ENCODE assay signal across 1 cellular context in the genomic region with DNA sequence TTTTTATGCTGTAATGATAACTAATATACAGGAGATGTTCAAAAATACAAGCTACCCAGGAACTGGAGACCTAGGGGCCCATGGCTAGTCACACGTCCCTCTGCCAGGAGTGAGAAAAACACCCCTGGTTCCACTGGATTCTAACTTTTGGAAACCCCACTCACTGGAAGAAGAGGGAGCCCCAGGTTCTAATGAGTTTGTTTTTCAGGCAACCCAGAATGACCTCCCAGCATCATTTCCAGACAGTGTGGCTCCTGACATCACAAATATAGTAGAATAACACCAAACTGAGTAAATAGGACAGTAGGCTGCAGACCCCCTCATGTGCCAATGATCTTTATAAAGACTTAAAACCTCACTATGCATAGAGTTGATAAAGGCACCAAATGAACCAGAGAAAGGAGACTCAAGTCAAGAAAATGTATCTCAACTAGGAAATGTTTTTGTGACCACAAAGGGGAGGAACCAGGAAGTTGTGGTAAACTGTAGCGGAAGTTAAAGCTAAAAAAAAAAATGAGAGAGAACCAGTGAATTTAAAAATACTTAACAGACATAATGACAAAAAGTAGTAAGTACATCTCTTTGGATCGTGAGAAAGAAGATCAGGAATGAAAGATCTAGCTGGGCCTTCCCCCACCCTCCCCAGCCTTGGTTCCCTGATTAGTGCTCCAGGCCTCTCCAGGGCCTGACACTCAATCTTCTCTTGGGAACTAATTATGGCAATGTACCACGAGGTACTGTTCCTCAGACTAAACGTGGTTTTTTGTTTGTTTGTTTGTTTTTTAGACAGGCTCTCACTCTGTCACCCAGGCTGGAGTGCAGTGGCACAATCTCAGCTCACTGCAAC.
TF ChIP-seq lines count a peak whose summit lies in the region.

No MANE protein-coding gene starts in this region.

TF ChIP-seq in GM12878, 131 proteins besides CTCF, POLR2A, EP300 and RAD21 (continued from another document):
- TF ChIP-seq NBN (IDR thresholded peaks at IDR 0.05) (no peak), NRF1 (conservative IDR thresholded peaks at IDR 0.05; ENCODE audit: low read depth, low read length) (no peak), MTA3 (IDR thresholded peaks at IDR 0.05; ENCODE audit: borderline replicate concordance, low read length) (peak; percentile 71; the same call in 1 of the 2 replicates), SPI1 (IDR thresholded peaks at IDR 0.05; ENCODE audit: borderline replicate concordance, insufficient read depth, low read depth, low read length) (peak; percentile 34; the same call in 1 of the 2 replicates), YY1 (IDR thresholded peaks at IDR 0.05; ENCODE audit: low read depth, low read length) (no peak), TCF12 (IDR thresholded peaks at IDR 0.05; ENCODE audit: low read depth, low read length) (no peak), IKZF1 (conservative IDR thresholded peaks at IDR 0.05) (peak; percentile 56), STAT1 (conservative IDR thresholded peaks at IDR 0.05) (no peak), FOXM1 (IDR thresholded peaks at IDR 0.05; ENCODE audit: low read depth, low read length) (peak; percentile 61; the same call in 1 of the 2 replicates), GABPA (IDR thresholded peaks at IDR 0.05; ENCODE audit: low read depth) (peak; percentile 77), POLR2AphosphoS2 (IDR thresholded peaks at IDR 0.05; ENCODE audit: low read depth, low read length) (no peak), ZNF622 (IDR thresholded peaks at IDR 0.05) (no peak), ZNF384 (IDR thresholded peaks at IDR 0.05; ENCODE audit: borderline replicate concordance, low read depth, low read length) (peak; percentile 73; the same call in 1 of the 2 replicates), SIX5 (IDR thresholded peaks at IDR 0.05; ENCODE audit: low read depth, low read length, severe bottlenecking) (no peak), BCL11A (IDR thresholded peaks at IDR 0.05; ENCODE audit: low read depth, low read length) (no peak), BACH1 (IDR thresholded peaks at IDR 0.05; ENCODE audit: borderline replicate concordance) (no peak), RUNX3 (IDR thresholded peaks at IDR 0.05; ENCODE audit: low read length) (peak; percentile 99), MEF2A (IDR thresholded peaks at IDR 0.05; ENCODE audit: insufficient read depth, low read depth, low read length) (peak; percentile 83), NFIC (IDR thresholded peaks at IDR 0.05; ENCODE audit: low read depth, low read length) (peak; percentile 93), PAX5 (IDR thresholded peaks at IDR 0.05; ENCODE audit: borderline replicate concordance, low read depth, low read length) (no peak), TCF7 (IDR thresholded peaks at IDR 0.05; ENCODE audit: borderline replicate concordance) (no peak), POU2F2 (IDR thresholded peaks at IDR 0.05; ENCODE audit: borderline replicate concordance, low read depth, low read length) (no peak), MTA2 (IDR thresholded peaks at IDR 0.05; ENCODE audit: low read depth) (peak; percentile 7; the same call in 1 of the 2 replicates), ZNF217 (IDR thresholded peaks at IDR 0.05) (no peak), SMC3 (IDR thresholded peaks at IDR 0.05; ENCODE audit: borderline replicate concordance, low read length) (no peak), NR2C1 (IDR thresholded peaks at IDR 0.05) (no peak), LARP7 (IDR thresholded peaks at IDR 0.05) (no peak), MXI1 (IDR thresholded peaks at IDR 0.05; ENCODE audit: low read depth, low read length) (no peak), EED (IDR thresholded peaks at IDR 0.05; ENCODE audit: low read depth) (no peak), SIN3A (IDR thresholded peaks at IDR 0.05; ENCODE audit: low read depth, low read length) (no peak), BMI1 (IDR thresholded peaks at IDR 0.05; ENCODE audit: borderline replicate concordance) (no peak), PML (IDR thresholded peaks at IDR 0.05; ENCODE audit: low read length) (0 out of 2 replicates have a peak, but pooled peaks have one; percentile 39), EGR1 (IDR thresholded peaks at IDR 0.05; ENCODE audit: borderline replicate concordance in 1 of 2, low read depth in 2 of 2, low read length in 2 of 2) (peak in 1 of 2 experiments; percentile 22; a peak in 1 of 3 replicates), MYB (IDR thresholded peaks at IDR 0.05; ENCODE audit: borderline replicate concordance, low read depth, low read length) (no peak), SMAD5 (IDR thresholded peaks at IDR 0.05; ENCODE audit: low read depth) (0 out of 2 replicates have a peak, but pooled peaks have one; percentile 35), HCFC1 (IDR thresholded peaks at IDR 0.05; ENCODE audit: low read length) (no peak), CREB1 (IDR thresholded peaks at IDR 0.05; ENCODE audit: low read depth) (0 out of 2 replicates have a peak, but pooled peaks have one; percentile 19)
- TF ChIP-seq, protein P1, sequence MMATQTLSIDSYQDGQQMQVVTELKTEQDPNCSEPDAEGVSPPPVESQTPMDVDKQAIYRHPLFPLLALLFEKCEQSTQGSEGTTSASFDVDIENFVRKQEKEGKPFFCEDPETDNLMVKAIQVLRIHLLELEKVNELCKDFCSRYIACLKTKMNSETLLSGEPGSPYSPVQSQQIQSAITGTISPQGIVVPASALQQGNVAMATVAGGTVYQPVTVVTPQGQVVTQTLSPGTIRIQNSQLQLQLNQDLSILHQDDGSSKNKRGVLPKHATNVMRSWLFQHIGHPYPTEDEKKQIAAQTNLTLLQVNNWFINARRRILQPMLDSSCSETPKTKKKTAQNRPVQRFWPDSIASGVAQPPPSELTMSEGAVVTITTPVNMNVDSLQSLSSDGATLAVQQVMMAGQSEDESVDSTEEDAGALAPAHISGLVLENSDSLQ (IDR thresholded peaks at IDR 0.05), result 0 out of 2 replicates have a peak, but pooled peaks have one; percentile 8
- TF ChIP-seq, protein P2, sequence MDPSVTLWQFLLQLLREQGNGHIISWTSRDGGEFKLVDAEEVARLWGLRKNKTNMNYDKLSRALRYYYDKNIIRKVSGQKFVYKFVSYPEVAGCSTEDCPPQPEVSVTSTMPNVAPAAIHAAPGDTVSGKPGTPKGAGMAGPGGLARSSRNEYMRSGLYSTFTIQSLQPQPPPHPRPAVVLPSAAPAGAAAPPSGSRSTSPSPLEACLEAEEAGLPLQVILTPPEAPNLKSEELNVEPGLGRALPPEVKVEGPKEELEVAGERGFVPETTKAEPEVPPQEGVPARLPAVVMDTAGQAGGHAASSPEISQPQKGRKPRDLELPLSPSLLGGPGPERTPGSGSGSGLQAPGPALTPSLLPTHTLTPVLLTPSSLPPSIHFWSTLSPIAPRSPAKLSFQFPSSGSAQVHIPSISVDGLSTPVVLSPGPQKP (IDR thresholded peaks at IDR 0.05; ENCODE audit: low read depth, low read length), result no peak
- TF ChIP-seq, protein P3, sequence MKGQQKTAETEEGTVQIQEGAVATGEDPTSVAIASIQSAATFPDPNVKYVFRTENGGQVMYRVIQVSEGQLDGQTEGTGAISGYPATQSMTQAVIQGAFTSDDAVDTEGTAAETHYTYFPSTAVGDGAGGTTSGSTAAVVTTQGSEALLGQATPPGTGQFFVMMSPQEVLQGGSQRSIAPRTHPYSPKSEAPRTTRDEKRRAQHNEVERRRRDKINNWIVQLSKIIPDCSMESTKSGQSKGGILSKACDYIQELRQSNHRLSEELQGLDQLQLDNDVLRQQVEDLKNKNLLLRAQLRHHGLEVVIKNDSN (IDR thresholded peaks at IDR 0.05; ENCODE audit: borderline replicate concordance, extremely low read length, insufficient read depth, low read depth, low read length), result no peak
- TF ChIP-seq, protein P4, sequence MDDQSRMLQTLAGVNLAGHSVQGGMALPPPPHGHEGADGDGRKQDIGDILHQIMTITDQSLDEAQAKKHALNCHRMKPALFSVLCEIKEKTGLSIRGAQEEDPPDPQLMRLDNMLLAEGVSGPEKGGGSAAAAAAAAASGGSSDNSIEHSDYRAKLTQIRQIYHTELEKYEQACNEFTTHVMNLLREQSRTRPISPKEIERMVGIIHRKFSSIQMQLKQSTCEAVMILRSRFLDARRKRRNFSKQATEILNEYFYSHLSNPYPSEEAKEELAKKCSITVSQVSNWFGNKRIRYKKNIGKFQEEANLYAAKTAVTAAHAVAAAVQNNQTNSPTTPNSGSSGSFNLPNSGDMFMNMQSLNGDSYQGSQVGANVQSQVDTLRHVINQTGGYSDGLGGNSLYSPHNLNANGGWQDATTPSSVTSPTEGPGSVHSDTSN (IDR thresholded peaks at IDR 0.05; ENCODE audit: insufficient replicate concordance, low read depth, low read length), result no peak
